In genomic region chr14:64937176-64937820, GRCh38 we compare ENCODE assay signal across 13 cellular contexts. TPM values are rescaled to one million over a fixed set of nuclear protein-coding genes. Genes with fewer than 3 reads are reported as not detected.
DNase-seq lines count a peak whose midpoint lies in the region; ATAC-seq lines count a peak whose summit lies in the region.
"Had no signal": no experiment of that assay in that cellular context is flagged by ENCODE, and none has a peak within 500 bp of the region (broad histone marks: within the 10 kb centered on the region; RNA-seq: fewer than 3 reads in every experiment).

No MANE protein-coding gene starts in this region.

- H3K27me3 ChIP-seq in CD4-positive, CD25-positive, alpha-beta regulatory T cell (ENCODE audit: control insufficient read depth, insufficient read depth, low read length), result no peaks in the 10 kb centered on the region
- no peaks in the 10 kb centered on the region for H3K27me3 ChIP-seq in mesenchymal stem cell (ENCODE audit: control insufficient read depth in 1 of 2, insufficient read depth in 1 of 2, low read length in 2 of 2)

- peaks cover 58% of the 10 kb centered on the region for H3K36me3 ChIP-seq in CD4-positive, CD25-positive, alpha-beta regulatory T cell (ENCODE audit: control insufficient read depth, insufficient read depth, low read length)
- H3K36me3 ChIP-seq in mesenchymal stem cell (ENCODE audit: control insufficient read depth in 1 of 2, insufficient read depth in 2 of 2, low read depth in 1 of 2, low read length in 2 of 2), result peaks cover 9 to 60% of the 10 kb centered on the region in 2 experiments

- H3K18ac ChIP-seq in mesenchymal stem cell (ENCODE audit: low read depth in 1 of 2, low read length in 2 of 2), result no peak overlapping the region

- H3K4me3 Mint-ChIP-seq in CD4-positive, CD25-positive, alpha-beta regulatory T cell, result no peak overlapping the region
- H3K4me3 Mint-ChIP-seq in central memory CD8-positive, alpha-beta T cell, result no peak overlapping the region
- no peak overlapping the region for H3K4me3 Mint-ChIP-seq in activated T-helper 2 cell treated with anti-CD3 and anti-CD28 coated beads, Interferon-gamma antibody, Interleukin-2, Interleukin-4, amounts not matched to agents 10 μg/mL and 5 μg/mL and 100 μg/mL, durations not matched to agents 14 hours and 24 hours and 36 hours (ENCODE audit: low read depth)
- no peak overlapping the region for H3K4me3 Mint-ChIP-seq in T-helper 17 cell
- H3K4me3 Mint-ChIP-seq: activated naive CD8-positive, alpha-beta T cell treated with anti-CD3 and anti-CD28 coated beads, Interleukin-2, amount 10 ng/mL, durations not matched to agents 7 days and 5 days; endodermal cell had no signal

- H4K91ac ChIP-seq in mesenchymal stem cell (ENCODE audit: low read length), result no peak overlapping the region

- intact Hi-C loops in activated T-helper 2 cell treated with anti-CD3 and anti-CD28 coated beads, Interferon-gamma antibody, Interleukin-2, Interleukin-4, amounts not matched to agents 10 μg/mL and 5 μg/mL and 100 μg/mL, durations not matched to agents 14 hours and 24 hours and 36 hours (cut with micrococcal nuclease), result no loop called here

- H2BK15ac ChIP-seq in mesenchymal stem cell (ENCODE audit: low read depth, poor library complexity, severe bottlenecking), result no peak overlapping the region

- no peak overlapping the region for H3K4ac ChIP-seq in mesenchymal stem cell (ENCODE audit: low read depth in 1 of 2, low read length in 2 of 2)

- no peak overlapping the region for H2BK12ac ChIP-seq in mesenchymal stem cell (ENCODE audit: low read length in 2 of 2)

- no peak for ATAC-seq in CD4-positive, CD25-positive, alpha-beta regulatory T cell (ENCODE audit: low read depth in 2 of 2)
- no peak for ATAC-seq in central memory CD8-positive, alpha-beta T cell (replicated peaks; ENCODE audit: extremely low read depth, poor library complexity, severe bottlenecking)
- no peak for ATAC-seq in T-helper 17 cell
- no peak for ATAC-seq in GM18909 (IDR thresholded peaks at IDR 0.05; ENCODE audit: poor library complexity, unreplicated experiment)

- H3K9me3 Mint-ChIP-seq in CD4-positive, CD25-positive, alpha-beta regulatory T cell, result no peaks in the 10 kb centered on the region
- no peaks in the 10 kb centered on the region for H3K9me3 Mint-ChIP-seq in central memory CD8-positive, alpha-beta T cell
- no peaks in the 10 kb centered on the region for H3K9me3 Mint-ChIP-seq in activated T-helper 2 cell treated with anti-CD3 and anti-CD28 coated beads, Interferon-gamma antibody, Interleukin-2, Interleukin-4, amounts not matched to agents 10 μg/mL and 5 μg/mL and 100 μg/mL, durations not matched to agents 14 hours and 24 hours and 36 hours
- H3K9me3 Mint-ChIP-seq: activated naive CD8-positive, alpha-beta T cell treated with anti-CD3 and anti-CD28 coated beads, Interleukin-2, amount 10 ng/mL, durations not matched to agents 7 days and 5 days; endodermal cell had no signal

- no peak overlapping the region for H2AFZ ChIP-seq in mesenchymal stem cell (ENCODE audit: low read depth, low read length)

- H3K27me3 Mint-ChIP-seq in CD4-positive, CD25-positive, alpha-beta regulatory T cell, result no peaks in the 10 kb centered on the region
- H3K27me3 Mint-ChIP-seq in central memory CD8-positive, alpha-beta T cell, result no peaks in the 10 kb centered on the region
- H3K27me3 Mint-ChIP-seq in activated T-helper 2 cell treated with anti-CD3 and anti-CD28 coated beads, Interferon-gamma antibody, Interleukin-2, Interleukin-4, amounts not matched to agents 10 μg/mL and 5 μg/mL and 100 μg/mL, durations not matched to agents 14 hours and 24 hours and 36 hours (ENCODE audit: low read depth), result no peaks in the 10 kb centered on the region
- H3K27me3 Mint-ChIP-seq in T-helper 17 cell, result no peaks in the 10 kb centered on the region
- H3K27me3 Mint-ChIP-seq: activated naive CD8-positive, alpha-beta T cell treated with anti-CD3 and anti-CD28 coated beads, Interleukin-2, amount 10 ng/mL, durations not matched to agents 7 days and 5 days had no signal

- H3K27ac ChIP-seq in CD4-positive, CD25-positive, alpha-beta regulatory T cell (ENCODE audit: insufficient read depth, low read length, poor library complexity, severe bottlenecking), result no peak overlapping the region
- H3K27ac ChIP-seq in mesenchymal stem cell (ENCODE audit: low read length, poor library complexity, severe bottlenecking), result peak overlapping the region; percentile 3

- WGBS in mesenchymal stem cell, result 92% methylated on average over 1 of the region's 1 CpG

- peaks cover 35 to 82% (median 65%) of the 10 kb centered on the region in 4 donors for H3K4me1 Mint-ChIP-seq in CD4-positive, CD25-positive, alpha-beta regulatory T cell
- peaks cover 52% of the 10 kb centered on the region for H3K4me1 Mint-ChIP-seq in central memory CD8-positive, alpha-beta T cell
- peaks cover 30% of the 10 kb centered on the region for H3K4me1 Mint-ChIP-seq in activated T-helper 2 cell treated with anti-CD3 and anti-CD28 coated beads, Interferon-gamma antibody, Interleukin-2, Interleukin-4, amounts not matched to agents 10 μg/mL and 5 μg/mL and 100 μg/mL, durations not matched to agents 14 hours and 24 hours and 36 hours (ENCODE audit: low read depth)
- H3K4me1 Mint-ChIP-seq in T-helper 17 cell, result peaks cover 46% of the 10 kb centered on the region

- H3K9me3 ChIP-seq in CD4-positive, CD25-positive, alpha-beta regulatory T cell (ENCODE audit: control insufficient read depth in 2 of 2, low read length in 2 of 2), result no peaks in the 10 kb centered on the region
- H3K9me3 ChIP-seq in mesenchymal stem cell (ENCODE audit: control insufficient read depth, low read length), result no peaks in the 10 kb centered on the region
- no peaks in the 10 kb centered on the region for H3K9me3 ChIP-seq in T-helper 17 cell (ENCODE audit: control insufficient read depth, low read length, poor library complexity, severe bottlenecking)

- peaks cover 25% of the 10 kb centered on the region for H3K4me1 ChIP-seq in CD4-positive, CD25-positive, alpha-beta regulatory T cell (ENCODE audit: control insufficient read depth, insufficient read depth, low read length, poor library complexity, severe bottlenecking)
- peaks cover 12% of the 10 kb centered on the region for H3K4me1 ChIP-seq in mesenchymal stem cell (ENCODE audit: control insufficient read depth, insufficient read depth, low read depth, low read length)

- H3K4me3 ChIP-seq in CD4-positive, CD25-positive, alpha-beta regulatory T cell (ENCODE audit: low read depth, low read length), result no peak overlapping the region
- no peak overlapping the region for H3K4me3 ChIP-seq in mesenchymal stem cell (ENCODE audit: insufficient read depth in 1 of 2, low read depth in 1 of 2, low read length in 2 of 2)

- H2AK5ac ChIP-seq in mesenchymal stem cell (ENCODE audit: low read length, severe bottlenecking), result peak overlapping the region; percentile 3

- no peak overlapping the region for H3K9ac ChIP-seq in mesenchymal stem cell (ENCODE audit: low read length)

- no peak overlapping the region for H2BK5ac ChIP-seq in mesenchymal stem cell (ENCODE audit: low read depth, low read length, poor library complexity, severe bottlenecking)

- H3K14ac ChIP-seq in mesenchymal stem cell (ENCODE audit: low read length in 2 of 2), result no peak overlapping the region

- H2BK120ac ChIP-seq in mesenchymal stem cell (ENCODE audit: low read depth, low read length), result no peak overlapping the region

- peak overlapping the region; percentile 76 to 83 (median 78) for H3K27ac Mint-ChIP-seq in CD4-positive, CD25-positive, alpha-beta regulatory T cell
- peak overlapping the region; percentile 49 for H3K27ac Mint-ChIP-seq in central memory CD8-positive, alpha-beta T cell (ENCODE audit: low read depth)
- no peak overlapping the region for H3K27ac Mint-ChIP-seq in activated T-helper 2 cell treated with anti-CD3 and anti-CD28 coated beads, Interferon-gamma antibody, Interleukin-2, Interleukin-4, amounts not matched to agents 10 μg/mL and 5 μg/mL and 100 μg/mL, durations not matched to agents 14 hours and 24 hours and 36 hours
- no peak overlapping the region for H3K27ac Mint-ChIP-seq in T-helper 17 cell

- no peak overlapping the region for H3K4me2 ChIP-seq in mesenchymal stem cell (ENCODE audit: low read length, poor library complexity, severe bottlenecking)

- peaks cover 27% of the 10 kb centered on the region for H3K79me1 ChIP-seq in mesenchymal stem cell (replicated peaks; ENCODE audit: low read length, poor library complexity, severe bottlenecking)

- no peak overlapping the region for H4K8ac ChIP-seq in mesenchymal stem cell (ENCODE audit: low read length)

- DNase-seq in CD4-positive, CD25-positive, alpha-beta regulatory T cell, result no peak
- DNase-seq in LHCN-M2 (ENCODE audit: low read depth) (peak; percentile 37), mesenchymal stem cell (no peak), dedifferentiated amniotic fluid mesenchymal stem cell (ENCODE audit: extremely low spot score) (no peak), T-helper 17 cell (no peak)
- no peak for DNase-seq in central memory CD8-positive, alpha-beta T cell (ENCODE audit: low spot score in 2 of 2)
- DNase-seq in activated T-helper 2 cell treated with anti-CD3 and anti-CD28 coated beads, Interferon-gamma antibody, Interleukin-2, Interleukin-4, amounts not matched to agents 10 μg/mL and 5 μg/mL and 100 μg/mL, durations not matched to agents 14 hours and 24 hours and 36 hours (ENCODE audit: low spot score), result no peak
- DNase-seq: activated CD4-positive, alpha-beta T cell treated with anti-CD3 and anti-CD28 coated beads for 48 hours; activated naive CD8-positive, alpha-beta T cell treated with anti-CD3 and anti-CD28 coated beads, Interleukin-2, amount 10 ng/mL, durations not matched to agents 7 days and 5 days; GDM1; NCI-H1105 had no signal

- no peak overlapping the region for H3K23ac ChIP-seq in mesenchymal stem cell (ENCODE audit: low read length in 2 of 2)

- H3K36me3 Mint-ChIP-seq in CD4-positive, CD25-positive, alpha-beta regulatory T cell, result peaks cover 38% of the 10 kb centered on the region
- H3K36me3 Mint-ChIP-seq in central memory CD8-positive, alpha-beta T cell (ENCODE audit: insufficient read depth), result peaks cover 28% of the 10 kb centered on the region
- peaks cover 55% of the 10 kb centered on the region for H3K36me3 Mint-ChIP-seq in activated T-helper 2 cell treated with anti-CD3 and anti-CD28 coated beads, Interferon-gamma antibody, Interleukin-2, Interleukin-4, amounts not matched to agents 10 μg/mL and 5 μg/mL and 100 μg/mL, durations not matched to agents 14 hours and 24 hours and 36 hours (ENCODE audit: low read depth)
- H3K36me3 Mint-ChIP-seq in T-helper 17 cell (ENCODE audit: low read depth), result peaks cover 6% of the 10 kb centered on the region

RNA-seq across cellular contexts. Expression of gene GPX2, which starts 5.2 kb away (rescaled TPM):
- total RNA-seq in CD4-positive, CD25-positive, alpha-beta regulatory T cell, result not detected
- under 1 TPM in 2 of 4 donors, not detected in 2; 0.54 to 0.94 TPM for polyA plus RNA-seq in CD4-positive, CD25-positive, alpha-beta regulatory T cell
- not detected in 2 replicates for total RNA-seq in LHCN-M2 (2014; rRNA removed)
- polyA plus RNA-seq in LHCN-M2 (2012), result 0.13 TPM
- polyA plus RNA-seq in mesenchymal stem cell (2013, experiment 1 of 2), result not detected
- polyA plus RNA-seq in mesenchymal stem cell (2013, experiment 2 of 2), result not detected
- not detected in 2 replicates for total RNA-seq in activated T-helper 2 cell treated with anti-CD3 and anti-CD28 coated beads, Interferon-gamma antibody, Interleukin-2, Interleukin-4, amounts not matched to agents 10 μg/mL and 5 μg/mL and 100 μg/mL, durations not matched to agents 14 hours and 24 hours and 36 hours
- total RNA-seq in T-helper 17 cell, result not detected
- total RNA-seq: activated naive CD8-positive, alpha-beta T cell treated with anti-CD3 and anti-CD28 coated beads, Interleukin-2, amount 10 ng/mL, durations not matched to agents 7 days and 5 days had no signal

RNA-seq across cellular contexts. Expression of gene CHURC1, which starts 23.0 kb away (rescaled TPM):
- total RNA-seq in CD4-positive, CD25-positive, alpha-beta regulatory T cell, result 95.3 TPM
- polyA plus RNA-seq in CD4-positive, CD25-positive, alpha-beta regulatory T cell, result 100 to 1,000 TPM; 171 to 228 (median 188) TPM
- total RNA-seq in LHCN-M2 (2014; rRNA removed) (52.8 and 55.4 TPM in 2 replicates), T-helper 17 cell (10 to 100 TPM; 69.5 to 78.3 TPM)
- 61.6 TPM for polyA plus RNA-seq in LHCN-M2 (2012)
- polyA plus RNA-seq in mesenchymal stem cell (2013, experiment 1 of 2), result 80.1 TPM
- 83.0 TPM for polyA plus RNA-seq in mesenchymal stem cell (2013, experiment 2 of 2)
- 44.4 and 55.3 TPM in 2 replicates for total RNA-seq in activated T-helper 2 cell treated with anti-CD3 and anti-CD28 coated beads, Interferon-gamma antibody, Interleukin-2, Interleukin-4, amounts not matched to agents 10 μg/mL and 5 μg/mL and 100 μg/mL, durations not matched to agents 14 hours and 24 hours and 36 hours

RNA-seq across cellular contexts. Expression of gene RAB15, which starts 34.8 kb away (rescaled TPM):
- total RNA-seq in CD4-positive, CD25-positive, alpha-beta regulatory T cell, result 6.5 TPM
- 1 to 10 TPM; 3.0 to 4.7 (median 3.2) TPM for polyA plus RNA-seq in CD4-positive, CD25-positive, alpha-beta regulatory T cell
- total RNA-seq in LHCN-M2 (2014; rRNA removed) (17.6 and 23.1 TPM in 2 replicates), T-helper 17 cell (1 to 10 TPM; 4.8 to 5.8 TPM)
- 24.1 TPM for polyA plus RNA-seq in LHCN-M2 (2012)
- 4.2 TPM for polyA plus RNA-seq in mesenchymal stem cell (2013, experiment 1 of 2)
- 3.9 TPM for polyA plus RNA-seq in mesenchymal stem cell (2013, experiment 2 of 2)
- total RNA-seq in activated T-helper 2 cell treated with anti-CD3 and anti-CD28 coated beads, Interferon-gamma antibody, Interleukin-2, Interleukin-4, amounts not matched to agents 10 μg/mL and 5 μg/mL and 100 μg/mL, durations not matched to agents 14 hours and 24 hours and 36 hours, result 4.7 and 4.8 TPM in 2 replicates

RNA-seq across cellular contexts. Expression of gene FNTB, which starts 49.4 kb away (rescaled TPM):
- 15.5 TPM for total RNA-seq in CD4-positive, CD25-positive, alpha-beta regulatory T cell
- polyA plus RNA-seq in CD4-positive, CD25-positive, alpha-beta regulatory T cell, result 1 to 10 TPM; 6.3 to 9.8 (median 7.7) TPM
- 13.9 and 17.4 TPM in 2 replicates for total RNA-seq in LHCN-M2 (2014; rRNA removed)
- 12.8 TPM for polyA plus RNA-seq in LHCN-M2 (2012)
- polyA plus RNA-seq in mesenchymal stem cell (2013, experiment 1 of 2), result 9.8 TPM
- 9.9 TPM for polyA plus RNA-seq in mesenchymal stem cell (2013, experiment 2 of 2)
- 14.8 and 17.5 TPM in 2 replicates for total RNA-seq in activated T-helper 2 cell treated with anti-CD3 and anti-CD28 coated beads, Interferon-gamma antibody, Interleukin-2, Interleukin-4, amounts not matched to agents 10 μg/mL and 5 μg/mL and 100 μg/mL, durations not matched to agents 14 hours and 24 hours and 36 hours
- total RNA-seq in T-helper 17 cell, result 10 to 100 TPM; 14.2 to 22.5 TPM

RNA-seq across cellular contexts. Expression of gene SPTB, which starts 57.6 kb away (rescaled TPM):
- total RNA-seq in CD4-positive, CD25-positive, alpha-beta regulatory T cell, result 0.91 TPM
- under 1 TPM in 3 of 4 donors, not detected in 1; 0.11 to 0.24 (median 0.23) TPM for polyA plus RNA-seq in CD4-positive, CD25-positive, alpha-beta regulatory T cell
- total RNA-seq in LHCN-M2 (2014; rRNA removed), result not detected in 2 replicates
- 0.13 TPM for polyA plus RNA-seq in LHCN-M2 (2012)
- 0.03 TPM for polyA plus RNA-seq in mesenchymal stem cell (2013, experiment 1 of 2)
- 0.08 TPM for polyA plus RNA-seq in mesenchymal stem cell (2013, experiment 2 of 2)
- total RNA-seq in activated T-helper 2 cell treated with anti-CD3 and anti-CD28 coated beads, Interferon-gamma antibody, Interleukin-2, Interleukin-4, amounts not matched to agents 10 μg/mL and 5 μg/mL and 100 μg/mL, durations not matched to agents 14 hours and 24 hours and 36 hours, result 0.02 and 0.05 TPM in 2 replicates
- total RNA-seq in T-helper 17 cell, result 1 to 10 TPM in 1 of 2 donors, under 1 TPM in 1; 0.40 to 8.4 TPM
- total RNA-seq: activated naive CD8-positive, alpha-beta T cell treated with anti-CD3 and anti-CD28 coated beads, Interleukin-2, amount 10 ng/mL, durations not matched to agents 7 days and 5 days had no signal

Comparison
In these comparisons a context has a peak if more than half of its experiments do, and no peak if none do; other contexts are left out.
1. H3K27ac Mint-ChIP-seq: peak in CD4-positive, CD25-positive, alpha-beta regulatory T cell (3 of 3) and central memory CD8-positive, alpha-beta T cell (single experiment); none in activated T-helper 2 cell treated with anti-CD3 and anti-CD28 coated beads, Interferon-gamma antibody, Interleukin-2, Interleukin-4, amounts not matched to agents 10 μg/mL and 5 μg/mL and 100 μg/mL, durations not matched to agents 14 hours and 24 hours and 36 hours (single experiment) and T-helper 17 cell (single experiment).